ENCODE assay signal across 11 cellular contexts in genomic region chr5:168612996-168613395, GRCh38. TPM values are rescaled to one million over a fixed set of nuclear protein-coding genes. Genes with fewer than 3 reads are reported as not detected.
DNase-seq lines count a peak whose midpoint lies in the region; ATAC-seq and TF ChIP-seq lines count a peak whose summit lies in the region.
"Had no signal": no experiment of that assay in that cellular context is flagged by ENCODE, and none has a peak within 500 bp of the region (broad histone marks: within the 10 kb centered on the region; RNA-seq: fewer than 3 reads in every experiment).

No MANE protein-coding gene starts in this region.

- peaks cover 6% of the 10 kb centered on the region for H3K9me3 Mint-ChIP-seq in CD4-positive, alpha-beta T cell
- peaks cover 6% of the 10 kb centered on the region for H3K9me3 Mint-ChIP-seq in central memory CD8-positive, alpha-beta T cell
- H3K9me3 Mint-ChIP-seq in MCF 10A (ENCODE audit: unreplicated experiment) = no peaks in the 10 kb centered on the region

- no peaks in the 10 kb centered on the region for H3K27me3 Mint-ChIP-seq in CD4-positive, alpha-beta T cell
- no peaks in the 10 kb centered on the region for H3K27me3 Mint-ChIP-seq in central memory CD8-positive, alpha-beta T cell
- H3K27me3 Mint-ChIP-seq in MCF 10A (ENCODE audit: insufficient read depth, unreplicated experiment) = no peaks in the 10 kb centered on the region

- no TSS peak for BruUV-seq in HCT116 (replicated peaks; lab: Mats Ljungman, UMichigan)
- no TSS peak for BruUV-seq in MCF 10A (replicated peaks; lab: Mats Ljungman, UMichigan)

- CTCF ChIA-PET in CD4-positive, alpha-beta T cell (lab: Charles Lee) = interaction anchor here (0.9 kb wide), 1 partner anchor 22 kb away, joined by 3 read pairs; no protein-coding TSS in a partner anchor
- CTCF ChIA-PET in HCT116 (lab: Charles Lee) (interaction anchor here (0.7 kb wide), 1 partner anchor 149 kb away, joined by 3 read pairs; no protein-coding TSS in a partner anchor), MCF 10A (lab: Yijun Ruan, JAX) (no interaction called here)

- no peaks in the 10 kb centered on the region for H3K9me3 ChIP-seq in CD4-positive, alpha-beta T cell (ENCODE audit: control insufficient read depth, low read length)
- no peaks in the 10 kb centered on the region for H3K9me3 ChIP-seq in HCT116 (ENCODE audit: control insufficient read depth in 1 of 2, insufficient read depth in 1 of 2, low read depth in 1 of 2, low read length in 2 of 2)
- H3K9me3 ChIP-seq in mucosa of rectum (ENCODE audit: control insufficient read depth in 2 of 2, low read length in 2 of 2) = no peaks in the 10 kb centered on the region
- H3K9me3 ChIP-seq in gastrocnemius medialis = no peaks in the 10 kb centered on the region

- H3K9ac ChIP-seq in HCT116 (ENCODE audit: low read length) (no peak overlapping the region), mucosa of rectum (ENCODE audit: low read depth in 1 of 2, low read length in 2 of 2) (peak overlapping the region in 1 of 2 donors; percentile 5)

- POLR2A ChIA-PET in CD4-positive, alpha-beta T cell (lab: Charles Lee) = interaction anchor here (1.0 to 1.2 kb wide), 2 partner anchors 13 to 33 kb away, joined by 4 to 13 read pairs; partner anchors contain the start of gene PANK3
- POLR2A ChIA-PET in HCT116 (lab: Charles Lee) (no interaction called here), MCF 10A (lab: Yijun Ruan, JAX) (interaction anchor here (1.3 to 3.7 kb wide), 2 partner anchors 34 to 44 kb away, joined by 4 to 19 read pairs; no protein-coding TSS in a partner anchor)

- no peaks in the 10 kb centered on the region for H3K27me3 ChIP-seq in CD4-positive, alpha-beta T cell (ENCODE audit: control insufficient read depth, insufficient read depth, low read length)
- H3K27me3 ChIP-seq in HCT116 (ENCODE audit: insufficient read depth, low read length) (0 out of 2 replicates have a peak, but pooled peaks cover 3% of the 10 kb centered on the region), mucosa of rectum (ENCODE audit: control insufficient read depth in 2 of 2, insufficient read depth in 2 of 2, low read length in 2 of 2) (no peaks in the 10 kb centered on the region), gastrocnemius medialis (no peaks in the 10 kb centered on the region)

- H3K4me1 ChIP-seq in HCT116 (ENCODE audit: control insufficient read depth in 1 of 2, insufficient read depth in 2 of 2, low read length in 2 of 2) (peaks cover 0 to 11% of the 10 kb centered on the region in 2 experiments; a peak in 1 of 4 replicates), mucosa of rectum (ENCODE audit: control insufficient read depth in 2 of 2, insufficient read depth in 2 of 2, low read length in 2 of 2) (peaks cover 0 to 5% of the 10 kb centered on the region in 2 donors), gastrocnemius medialis (no peaks in the 10 kb centered on the region)

- H3K9me2 ChIP-seq in HCT116 (ENCODE audit: insufficient read depth) = no peaks in the 10 kb centered on the region

- H3K4me2 ChIP-seq in HCT116 (ENCODE audit: low read length) = no peak overlapping the region

- H3K4me3 Mint-ChIP-seq in CD4-positive, alpha-beta T cell = peak overlapping the region; percentile 12
- H3K4me3 Mint-ChIP-seq in central memory CD8-positive, alpha-beta T cell = no peak overlapping the region
- no peak overlapping the region for H3K4me3 Mint-ChIP-seq in MCF 10A (ENCODE audit: unreplicated experiment)

- H3K79me2 ChIP-seq in HCT116 (ENCODE audit: insufficient read depth, low read length) = no peaks in the 10 kb centered on the region

- H3K27ac ChIP-seq in CD4-positive, alpha-beta T cell (ENCODE audit: low read depth, low read length) = no peak overlapping the region
- H3K27ac ChIP-seq in HCT116 (ENCODE audit: low read depth, low read length) (no peak overlapping the region), mucosa of rectum (ENCODE audit: low read depth in 2 of 2, low read length in 2 of 2) (peak overlapping the region; percentile 68 to 71), gastrocnemius medialis (no peak overlapping the region)
- H3K27ac ChIP-seq: C4-2B, VCaP had no signal

- peaks cover 10% of the 10 kb centered on the region for H3K4me1 Mint-ChIP-seq in CD4-positive, alpha-beta T cell (ENCODE audit: low read depth)
- peaks cover 10% of the 10 kb centered on the region for H3K4me1 Mint-ChIP-seq in central memory CD8-positive, alpha-beta T cell
- peaks cover 7% of the 10 kb centered on the region for H3K4me1 Mint-ChIP-seq in MCF 10A (ENCODE audit: insufficient read depth, unreplicated experiment)

- TF ChIP-seq CTCF in CD4-positive, alpha-beta T cell (IDR thresholded peaks at IDR 0.05) = no peak
- TF ChIP-seq CTCF in HCT116 (IDR thresholded peaks at IDR 0.05 in 2 of 3, conservative IDR thresholded peaks at IDR 0.05 in 1 of 3; ENCODE audit: borderline replicate concordance in 1 of 3, insufficient read depth in 1 of 3, low read depth in 2 of 3, low read length in 2 of 3) = no peak
- no peak for TF ChIP-seq CTCF in gastrocnemius medialis (IDR thresholded peaks at IDR 0.05 in 4 of 5, conservative IDR thresholded peaks at IDR 0.05 in 1 of 5)
- no peak for TF ChIP-seq CTCF in MCF 10A (IDR thresholded peaks at IDR 0.05; ENCODE audit: unreplicated experiment)

- H2AFZ ChIP-seq in HCT116 (ENCODE audit: low read depth, low read length, poor library complexity, severe bottlenecking) = peak overlapping the region; percentile 32

- H3K36me3 ChIP-seq in HCT116 (ENCODE audit: control insufficient read depth in 1 of 2, insufficient read depth in 2 of 2, low read length in 2 of 2) (no peaks in the 10 kb centered on the region), mucosa of rectum (ENCODE audit: control insufficient read depth in 2 of 2, insufficient read depth in 2 of 2, low read length in 2 of 2) (no peaks in the 10 kb centered on the region), gastrocnemius medialis (no peaks in the 10 kb centered on the region)

- no peak for DNase-seq in CD4-positive, alpha-beta T cell
- DNase-seq in HCT116 (ENCODE audit: low read depth, low spot score) (no peak), gastrocnemius medialis (no peak), MCF 10A (ENCODE audit: unreplicated experiment) (no peak), NCI-H1694 (lab: John Stamatoyannopoulos, UW) (no peak)
- no peak for DNase-seq in central memory CD8-positive, alpha-beta T cell (ENCODE audit: low spot score in 2 of 2)
- no peak for DNase-seq in stimulated activated CD4-positive, alpha-beta T cell treated with anti-CD3 and anti-CD28 coated beads, Interleukin-12 subunit alpha, Interleukin-12 subunit beta, amount 100 ng/mL, for 4 hours
- DNase-seq: activated effector memory CD4-positive, alpha-beta T cell treated with Interleukin-2 at 50 U/mL for 16 hours had no signal

- H4K20me1 ChIP-seq in HCT116 (ENCODE audit: insufficient read depth) = no peaks in the 10 kb centered on the region

- peak; percentile 99 for ATAC-seq in CD4-positive, alpha-beta T cell (ENCODE audit: poor library complexity)
- ATAC-seq in HCT116 = no peak
- ATAC-seq in central memory CD8-positive, alpha-beta T cell (replicated peaks; ENCODE audit: extremely low read depth, poor library complexity, severe bottlenecking) = peak; percentile 99
- no peak for ATAC-seq in gastrocnemius medialis

- H3K27ac Mint-ChIP-seq in CD4-positive, alpha-beta T cell = peak overlapping the region; percentile 80
- peak overlapping the region; percentile 72 for H3K27ac Mint-ChIP-seq in central memory CD8-positive, alpha-beta T cell (ENCODE audit: low read depth)
- H3K27ac Mint-ChIP-seq in MCF 10A (ENCODE audit: low read depth, unreplicated experiment) = no peak overlapping the region

- H3K4me3 ChIP-seq in HCT116 (replicated peaks in 1 of 2; ENCODE audit: low read depth in 1 of 2, low read length in 2 of 2) = no peak overlapping the region
- H3K4me3 ChIP-seq in mucosa of rectum (ENCODE audit: low read length in 2 of 2) = peak overlapping the region in 1 of 2 donors; percentile 14
- no peak overlapping the region for H3K4me3 ChIP-seq in gastrocnemius medialis

- no peak for TF ChIP-seq POLR2A in HCT116 (IDR thresholded peaks at IDR 0.05; ENCODE audit: borderline replicate concordance, extremely low read depth, insufficient read depth, insufficient read length)
- TF ChIP-seq POLR2A in gastrocnemius medialis (IDR thresholded peaks at IDR 0.05) = no peak

- RAD21 ChIA-PET in HCT116 (lab: Charles Lee; ENCODE audit: low non-redundant PET in 1 of 2, low total read pairs in 2 of 2, uncharacterized antibody in 2 of 2, unreplicated experiment in 2 of 2) = no interaction called here

- intact Hi-C loops in CD4-positive, alpha-beta T cell (cut with DNase I, micrococcal nuclease) = no loop called here
- intact Hi-C loops in HCT116 (cut with micrococcal nuclease) (no loop called here), gastrocnemius medialis (cut with DNase I; ENCODE audit: low total_unique reads) (no loop called here), MCF 10A (cut with micrococcal nuclease) (no loop called here)

- no peaks in the 10 kb centered on the region for H3K36me3 Mint-ChIP-seq in CD4-positive, alpha-beta T cell (ENCODE audit: low read depth)
- H3K36me3 Mint-ChIP-seq in central memory CD8-positive, alpha-beta T cell (ENCODE audit: insufficient read depth) = no peaks in the 10 kb centered on the region
- no peaks in the 10 kb centered on the region for H3K36me3 Mint-ChIP-seq in MCF 10A (ENCODE audit: insufficient read depth, unreplicated experiment)

- no peak for TF ChIP-seq RAD21 in HCT116 (IDR thresholded peaks at IDR 0.05; ENCODE audit: low read depth)

- in situ Hi-C loops in gastrocnemius medialis (cut with MboI; ENCODE audit: low sequenced_read_pairs in 4 of 4) = no loop called here

TF ChIP-seq in HCT116, 20 proteins besides CTCF, POLR2A, EP300 and RAD21 (continues in another document):
- TF ChIP-seq SRF (IDR thresholded peaks at IDR 0.05; ENCODE audit: low read depth) (no peak), ELF1 (IDR thresholded peaks at IDR 0.05; ENCODE audit: borderline replicate concordance, low read depth) (no peak)

RNA-seq across cellular contexts. Expression of gene PANK3, which starts 33.8 kb away (rescaled TPM):
- total RNA-seq in CD4-positive, alpha-beta T cell = 10 to 100 TPM; 34.2 to 34.7 TPM
- total RNA-seq in HCT116 (2021; ENCODE audit: unreplicated experiment) (56.5 TPM), gastrocnemius medialis (10 to 100 TPM; 14.5 to 23.5 (median 16.1) TPM), MCF 10A (2022) (96.2 and 117 TPM in 2 replicates)
- 5.9 and 6.1 TPM in 2 replicates for polyA plus RNA-seq in HCT116 (2012)

Comparison
In these comparisons a context has a peak if more than half of its experiments do, and no peak if none do; other contexts are left out.
1. ATAC-seq: peak in CD4-positive, alpha-beta T cell (single experiment) and central memory CD8-positive, alpha-beta T cell (single experiment); none in HCT116 (single experiment) and gastrocnemius medialis (0 of 2).
2. H3K27ac ChIP-seq: peak in mucosa of rectum (2 of 2); none in CD4-positive, alpha-beta T cell (single experiment), HCT116 (single experiment) and gastrocnemius medialis (0 of 4).